9 cellular contexts compared by ENCODE assay signal in the genomic region with DNA sequence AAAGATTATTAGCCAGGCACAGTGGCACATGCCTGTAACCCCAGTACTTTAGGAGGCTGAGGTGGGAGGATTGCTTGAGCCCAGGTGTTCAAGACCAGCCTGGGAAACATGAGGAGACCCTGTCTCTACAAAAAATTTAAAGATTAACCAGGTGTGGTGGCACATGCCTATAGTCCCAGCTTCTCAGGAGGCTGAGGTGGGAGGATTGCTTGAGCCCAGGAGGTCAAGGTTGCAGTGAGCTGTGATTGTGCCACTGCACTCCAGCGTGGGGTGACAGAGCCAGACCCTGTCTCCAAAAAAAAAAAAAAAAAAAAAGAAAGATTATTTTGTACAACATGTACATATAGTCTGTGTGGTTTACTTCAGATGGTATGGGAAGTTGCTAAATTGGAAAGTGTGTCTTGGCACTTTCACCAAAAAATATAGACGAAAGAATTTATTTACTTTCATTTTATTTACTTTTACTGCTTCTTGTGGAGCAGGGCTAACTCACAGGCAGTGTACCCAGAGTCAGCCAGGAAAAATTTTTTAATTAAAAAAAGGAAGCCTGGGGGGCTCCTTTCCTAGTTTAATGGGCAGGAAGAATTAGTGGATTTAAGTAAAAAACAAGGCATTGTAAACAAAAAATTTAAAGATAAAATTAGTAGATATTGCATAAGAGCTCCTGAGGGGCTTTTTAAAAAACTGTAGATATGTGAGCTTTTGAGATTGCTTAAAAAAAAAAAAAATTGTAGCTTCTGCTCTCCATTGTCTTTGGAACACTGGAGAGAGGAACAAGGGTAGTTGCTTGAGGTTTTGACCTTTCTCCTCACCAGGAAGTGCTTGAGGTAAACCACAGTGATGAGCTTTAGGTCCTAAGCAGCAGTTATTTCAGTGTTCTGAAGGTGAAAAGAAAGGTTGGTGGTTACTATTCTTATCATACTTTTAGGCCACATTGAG. TPM values are rescaled to one million over a fixed set of nuclear protein-coding genes. Genes with fewer than 3 reads are reported as not detected.
DNase-seq lines count a peak whose midpoint lies in the region; ATAC-seq, FAIRE-seq and TF ChIP-seq lines count a peak whose summit lies in the region.
"Had no signal": no experiment of that assay in that cellular context is flagged by ENCODE, and none has a peak within 500 bp of the region (broad histone marks: within the 10 kb centered on the region; RNA-seq: fewer than 3 reads in every experiment).

No MANE protein-coding gene starts in this region.

- peak overlapping the region; percentile 59 to 64 for H3K4me3 Mint-ChIP-seq in effector memory CD8-positive, alpha-beta T cell

- H3K4me3 ChIP-seq in Loucy (ENCODE audit: low read length, poor library complexity, severe bottlenecking), result peak overlapping the region; percentile 44
- H3K4me3 ChIP-seq in upper lobe of left lung, result no peak overlapping the region

- peaks cover 20% of the 10 kb centered on the region for H4K20me1 ChIP-seq in Loucy (ENCODE audit: insufficient read depth, low read length, poor library complexity, severe bottlenecking)

- H3K9me3 ChIP-seq in Loucy (ENCODE audit: insufficient read depth, low read depth, low read length) (no peaks in the 10 kb centered on the region), upper lobe of left lung (no peaks in the 10 kb centered on the region)

- TF ChIP-seq EP300 in upper lobe of left lung (IDR thresholded peaks at IDR 0.05), result no peak

- no peak overlapping the region for H3K27ac ChIP-seq in upper lobe of left lung

- peak; percentile 32 for DNase-seq in GM12892 (ENCODE audit: insufficient read length)
- peak in 1 of 3 experiments; percentile 4 for DNase-seq in effector memory CD8-positive, alpha-beta T cell
- DNase-seq in effector CD8-positive, alpha-beta T cell (lab: John Stamatoyannopoulos, UW), result no peak
- DNase-seq in upper lobe of left lung, result no peak

- H3K9me3 Mint-ChIP-seq in effector memory CD8-positive, alpha-beta T cell, result no peaks in the 10 kb centered on the region
- H3K9me3 Mint-ChIP-seq: IgD-negative memory B cell had no signal

- H3K4me2 ChIP-seq in Loucy (ENCODE audit: low read depth, low read length, poor library complexity, severe bottlenecking), result peak overlapping the region; percentile 74

- TF ChIP-seq CTCF in Loucy (conservative IDR thresholded peaks at IDR 0.05; ENCODE audit: low read length) (no peak), upper lobe of left lung (IDR thresholded peaks at IDR 0.05) (no peak)

- H3K36me3 Mint-ChIP-seq in effector memory CD8-positive, alpha-beta T cell (ENCODE audit: insufficient read depth), result peaks cover 28% of the 10 kb centered on the region

- H3K4me1 ChIP-seq in Loucy (ENCODE audit: insufficient read depth, low read length, poor library complexity, severe bottlenecking), result peaks cover 21% of the 10 kb centered on the region
- peaks cover 3 to 12% (median 11%) of the 10 kb centered on the region in 4 donors for H3K4me1 ChIP-seq in upper lobe of left lung

- no peaks in the 10 kb centered on the region for H3K27me3 Mint-ChIP-seq in effector memory CD8-positive, alpha-beta T cell
- H3K27me3 Mint-ChIP-seq: IgD-negative memory B cell had no signal

- H3K36me3 ChIP-seq in Loucy (ENCODE audit: insufficient read depth, low read length) (peaks cover 19% of the 10 kb centered on the region), upper lobe of left lung (peaks cover 0 to 36% (median 3%) of the 10 kb centered on the region in 4 donors)

- peak overlapping the region; percentile 90 to 94 for H3K27ac Mint-ChIP-seq in effector memory CD8-positive, alpha-beta T cell

- 50 to 56% methylated on average over 2 of the region's 2 CpGs for WGBS in upper lobe of left lung, 2 donors

- 0 out of 2 replicates have a peak, but pooled peaks cover 9% of the 10 kb centered on the region for H3F3A ChIP-seq in Loucy (ENCODE audit: low read depth)

- H3K79me2 ChIP-seq in Loucy (ENCODE audit: insufficient read depth, low read length), result no peaks in the 10 kb centered on the region

- TF ChIP-seq POLR2A in GM12892 (IDR thresholded peaks at IDR 0.05; ENCODE audit: low read depth, low read length) (no peak), upper lobe of left lung (IDR thresholded peaks at IDR 0.05) (no peak)

- H3K27me3 ChIP-seq in Loucy (ENCODE audit: insufficient read depth, low read length, poor library complexity, severe bottlenecking) (no peaks in the 10 kb centered on the region), upper lobe of left lung (no peaks in the 10 kb centered on the region)

- no peaks in the 10 kb centered on the region for H3K9me2 ChIP-seq in Loucy (replicated peaks; ENCODE audit: low read depth, low read length)

- no peak overlapping the region for H2AFZ ChIP-seq in Loucy (ENCODE audit: low read length)

- FAIRE-seq in GM12892 (lab: Jason Lieb, UNC), result no peak

- peaks cover 35 to 43% of the 10 kb centered on the region in 2 donors for H3K4me1 Mint-ChIP-seq in effector memory CD8-positive, alpha-beta T cell (ENCODE audit: low read depth in 2 of 2)

- ATAC-seq in GM21529 (IDR thresholded peaks at IDR 0.05; ENCODE audit: unreplicated experiment) (peak; percentile 95), HG03039 (IDR thresholded peaks at IDR 0.05; ENCODE audit: unreplicated experiment) (no peak), HG03520 (IDR thresholded peaks at IDR 0.05; ENCODE audit: unreplicated experiment) (no peak), upper lobe of left lung (ENCODE audit: low FRiP score in 2 of 2) (no peak)
- peak; percentile 83 for ATAC-seq in effector memory CD8-positive, alpha-beta T cell (replicated peaks)

- no peak overlapping the region for H3K9ac ChIP-seq in Loucy (ENCODE audit: low read depth, low read length, poor library complexity, severe bottlenecking)

RNA-seq across cellular contexts. Expression of a gene that starts 44.6 kb away (rescaled TPM):
- 239 TPM for polyA plus RNA-seq in GM12892 (2012; ENCODE audit: missing spikeins)
- total RNA-seq in upper lobe of left lung, result 100 to 1,000 TPM in 3 of 6 donors, 10 to 100 TPM in 3; 54.5 to 137 (median 98.8) TPM

RNA-seq across cellular contexts. Expression of a gene that starts 54.5 kb away (rescaled TPM):
- polyA plus RNA-seq in GM12892 (2012; ENCODE audit: missing spikeins), result 8.8 TPM
- 10 to 100 TPM in 5 of 6 donors, 1 to 10 TPM in 1; 8.4 to 36.2 (median 18.0) TPM for total RNA-seq in upper lobe of left lung

Comparison
In these comparisons a context has a peak if more than half of its experiments do, and no peak if none do; other contexts are left out.
1. ATAC-seq: peak in GM21529 (single experiment) and effector memory CD8-positive, alpha-beta T cell (single experiment); none in HG03039 (single experiment), HG03520 (single experiment) and upper lobe of left lung (0 of 2).